Comparison of ENCODE assay signal across 8 cellular contexts in the genomic region with DNA sequence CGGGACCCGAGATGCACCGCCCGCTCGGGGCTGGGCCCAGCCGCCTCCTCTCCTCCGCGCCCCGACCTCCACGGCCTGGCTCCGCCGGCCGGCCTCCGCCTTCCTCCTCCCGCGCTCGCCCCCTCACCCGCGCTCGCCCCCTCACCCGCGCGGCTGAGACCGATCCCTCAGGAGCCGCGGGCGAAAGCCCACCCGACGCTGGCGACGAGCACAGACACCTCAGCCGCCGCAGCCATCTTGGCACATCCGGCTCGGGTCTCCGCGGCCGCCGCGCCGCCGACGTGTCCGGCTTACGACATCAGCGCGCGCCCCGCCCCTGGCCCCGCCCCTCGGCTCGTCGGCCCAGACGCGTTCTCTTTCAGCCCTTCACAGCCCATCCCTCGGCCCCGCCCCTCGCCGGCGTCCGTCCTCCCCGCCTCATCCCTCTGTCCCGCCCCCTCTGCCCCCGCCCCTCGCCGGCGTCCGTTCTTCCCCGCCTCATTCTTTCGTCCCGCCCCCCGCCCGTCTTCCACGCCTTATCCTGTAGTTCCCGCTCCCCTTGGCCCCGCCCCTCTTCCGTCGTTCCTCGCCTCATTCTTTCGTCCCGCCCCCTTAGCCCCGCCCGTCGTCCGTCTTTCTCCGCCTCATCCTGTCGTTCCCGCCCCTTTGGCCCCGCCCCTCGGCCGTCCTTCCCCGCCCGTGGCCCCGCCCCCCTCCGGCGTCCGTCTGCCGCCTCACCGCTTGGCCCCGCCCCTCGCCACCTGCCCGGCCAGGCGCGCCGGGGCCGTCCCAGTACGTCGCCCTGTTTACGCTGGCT. TPM values are rescaled to one million over a fixed set of nuclear protein-coding genes. Genes with fewer than 3 reads are reported as not detected.
DNase-seq lines count a peak whose midpoint lies in the region; TF ChIP-seq lines count a peak whose summit lies in the region.

A gene with protein sequence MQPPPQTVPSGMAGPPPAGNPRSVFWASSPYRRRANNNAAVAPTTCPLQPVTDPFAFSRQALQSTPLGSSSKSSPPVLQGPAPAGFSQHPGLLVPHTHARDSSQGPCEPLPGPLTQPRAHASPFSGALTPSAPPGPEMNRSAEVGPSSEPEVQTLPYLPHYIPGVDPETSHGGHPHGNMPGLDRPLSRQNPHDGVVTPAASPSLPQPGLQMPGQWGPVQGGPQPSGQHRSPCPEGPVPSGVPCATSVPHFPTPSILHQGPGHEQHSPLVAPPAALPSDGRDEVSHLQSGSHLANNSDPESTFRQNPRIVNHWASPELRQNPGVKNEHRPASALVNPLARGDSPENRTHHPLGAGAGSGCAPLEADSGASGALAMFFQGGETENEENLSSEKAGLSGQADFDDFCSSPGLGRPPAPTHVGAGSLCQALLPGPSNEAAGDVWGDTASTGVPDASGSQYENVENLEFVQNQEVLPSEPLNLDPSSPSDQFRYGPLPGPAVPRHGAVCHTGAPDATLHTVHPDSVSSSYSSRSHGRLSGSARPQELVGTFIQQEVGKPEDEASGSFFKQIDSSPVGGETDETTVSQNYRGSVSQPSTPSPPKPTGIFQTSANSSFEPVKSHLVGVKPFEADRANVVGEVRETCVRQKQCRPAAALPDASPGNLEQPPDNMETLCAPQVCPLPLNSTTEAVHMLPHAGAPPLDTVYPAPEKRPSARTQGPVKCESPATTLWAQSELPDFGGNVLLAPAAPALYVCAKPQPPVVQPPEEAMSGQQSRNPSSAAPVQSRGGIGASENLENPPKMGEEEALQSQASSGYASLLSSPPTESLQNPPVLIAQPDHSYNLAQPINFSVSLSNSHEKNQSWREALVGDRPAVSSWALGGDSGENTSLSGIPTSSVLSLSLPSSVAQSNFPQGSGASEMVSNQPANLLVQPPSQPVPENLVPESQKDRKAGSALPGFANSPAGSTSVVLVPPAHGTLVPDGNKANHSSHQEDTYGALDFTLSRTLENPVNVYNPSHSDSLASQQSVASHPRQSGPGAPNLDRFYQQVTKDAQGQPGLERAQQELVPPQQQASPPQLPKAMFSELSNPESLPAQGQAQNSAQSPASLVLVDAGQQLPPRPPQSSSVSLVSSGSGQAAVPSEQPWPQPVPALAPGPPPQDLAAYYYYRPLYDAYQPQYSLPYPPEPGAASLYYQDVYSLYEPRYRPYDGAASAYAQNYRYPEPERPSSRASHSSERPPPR (N-terminal part only) (minus strand): TSS at position 248 of the 796 bp plus-strand sequence. CDS start 5,425 bp downstream, outside the sequence.

- H3K27me3 ChIP-seq in SJSA1 (replicated peaks) = no peaks in the 10 kb centered on the region
- H3K27me3 ChIP-seq in neuron (ENCODE audit: insufficient read depth, low read length) = no peaks in the 10 kb centered on the region

- H3K36me3 ChIP-seq in SJSA1 = peaks cover 16% of the 10 kb centered on the region
- H3K36me3 ChIP-seq in neuron (ENCODE audit: insufficient read depth, low read length) = peaks cover 11% of the 10 kb centered on the region

- H3K9me3 ChIP-seq in SJSA1 (replicated peaks) (no peaks in the 10 kb centered on the region), neuron (ENCODE audit: low read length) (no peaks in the 10 kb centered on the region)

- DNase-seq in GM03348 (ENCODE audit: low spot score) = peak; percentile 99
- peak; percentile 92 for DNase-seq in HFF-Myc (ENCODE audit: extremely low read depth, low read depth)
- peak; percentile 89 for DNase-seq in MV-4-11 (lab: John Stamatoyannopoulos, UW)
- peak; percentile 83 to 99 for DNase-seq in SJSA1 (ENCODE audit: low read depth in 1 of 2, low spot score in 2 of 2)
- DNase-seq in activated naive CD4-positive, alpha-beta T cell (lab: John Stamatoyannopoulos, UW) = peak; percentile 100
- DNase-seq in foreskin melanocyte = peak; percentile 85
- DNase-seq in stromal cell of bone marrow (ENCODE audit: low read depth) = peak; percentile 94

- TF ChIP-seq CTCF in HFF-Myc (IDR thresholded peaks at IDR 0.05; ENCODE audit: low read depth, low read length, missing control alignments) = no peak

- H3K4me1 ChIP-seq in SJSA1 (replicated peaks) (peaks cover 18% of the 10 kb centered on the region), neuron (ENCODE audit: insufficient read depth, low read length) (peaks cover 37% of the 10 kb centered on the region)

- H2AFZ ChIP-seq in neuron (ENCODE audit: low read depth, low read length) = peak within 1 kb of the TSS; percentile 1

- H3K4me3 ChIP-seq in HFF-Myc (replicated peaks; ENCODE audit: low read depth, low read length) (peak within 1 kb of the TSS; percentile 88), SJSA1 (peak within 1 kb of the TSS; percentile 94), neuron (ENCODE audit: low read length) (peak within 1 kb of the TSS; percentile 91)

- peak within 1 kb of the TSS; percentile 93 for H3K27ac ChIP-seq in SJSA1

RNA-seq across cellular contexts. Expression of the gene that starts here (rescaled TPM):
- 14.9 and 15.4 TPM in 2 replicates for total RNA-seq in SJSA1 (2014; rRNA removed; shearing (Covaris generic))

Comparison
In these comparisons a context has a peak if more than half of its experiments do, and no peak if none do; other contexts are left out.
1. Peak in every context shown above with its lines: DNase-seq, H3K4me3 ChIP-seq and H3K27ac ChIP-seq.